In the genomic region with DNA sequence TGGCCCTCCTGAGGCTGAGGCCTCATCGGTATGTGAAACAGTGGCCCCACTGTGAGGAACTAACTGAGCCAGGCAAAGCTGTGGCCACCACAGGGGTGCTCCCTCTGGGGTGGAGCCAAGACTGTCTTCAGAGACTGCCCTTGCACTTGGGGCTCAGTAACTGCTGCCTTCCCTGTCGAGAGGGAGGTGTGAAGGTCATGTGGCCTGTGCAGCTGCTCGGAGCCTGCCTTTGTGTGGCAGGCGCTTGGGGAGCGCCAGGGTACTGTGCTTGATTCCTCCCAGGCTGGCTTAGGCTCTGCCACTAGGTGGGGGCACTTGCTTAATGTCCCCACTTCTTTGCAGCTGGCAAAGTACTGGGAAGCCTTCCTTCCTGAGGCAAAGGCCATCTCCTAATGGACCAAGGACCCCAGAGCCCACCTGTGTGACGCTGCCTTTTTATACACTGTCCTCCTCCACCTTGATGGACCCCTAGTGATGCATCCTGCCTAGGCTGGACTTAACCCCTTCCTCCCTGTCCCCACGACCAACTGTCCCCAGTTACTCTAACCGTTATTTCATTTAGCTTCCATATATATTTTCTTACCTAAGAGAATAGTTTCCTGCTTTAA, we compare ENCODE assay signal across 13 cellular contexts. TPM values are rescaled to one million over a fixed set of nuclear protein-coding genes. Genes with fewer than 3 reads are reported as not detected.
DNase-seq lines count a peak whose midpoint lies in the region; ATAC-seq, FAIRE-seq and TF ChIP-seq lines count a peak whose summit lies in the region.
"Had no signal": no experiment of that assay in that cellular context is flagged by ENCODE, and none has a peak within 500 bp of the region (broad histone marks: within the 10 kb centered on the region; RNA-seq: fewer than 3 reads in every experiment).

No MANE protein-coding gene starts in this region.

- no peaks in the 10 kb centered on the region for H3K9me3 ChIP-seq in A549
- no peaks in the 10 kb centered on the region for H3K9me3 ChIP-seq in liver (ENCODE audit: control insufficient read depth in 4 of 4, low read length in 3 of 4)
- H3K9me3 ChIP-seq in transverse colon = no peaks in the 10 kb centered on the region

- CTCF ChIA-PET in A549 (lab: Yijun Ruan, JAX) = interaction anchor here (1.2 to 4.2 kb wide), 4 partner anchors 9 to 22 kb away, joined by 3 to 20 read pairs (median 5); no protein-coding TSS in a partner anchor

- H3K4me3 ChIP-seq in A549 = no peak overlapping the region
- no peak overlapping the region for H3K4me3 ChIP-seq in liver (ENCODE audit: low read depth in 1 of 3, low read length in 3 of 3)
- H3K4me3 ChIP-seq in transverse colon = no peak overlapping the region

- POLR2A ChIA-PET in A549 (lab: Yijun Ruan, JAX) = no interaction called here

- WGBS in A549 (ENCODE audit: missing lambda C conversion rate) = 90% methylated on average over 7 of the region's 8 CpGs
- 78% methylated on average over 8 of the region's 8 CpGs for WGBS in liver
- 69 to 73% methylated on average over 3 to 8 of the region's 8 CpGs for WGBS in transverse colon (ENCODE audit: low coverage in 1 of 2), 2 donors

- no peak overlapping the region for H3K4me2 ChIP-seq in A549

- H3K27me3 ChIP-seq in liver (ENCODE audit: control insufficient read depth in 4 of 4, insufficient read depth in 4 of 4, low read length in 3 of 4) (no peaks in the 10 kb centered on the region), transverse colon (no peaks in the 10 kb centered on the region)

- H3K36me3 Mint-ChIP-seq in IgD-negative memory B cell = peaks cover 1% of the 10 kb centered on the region

- in situ Hi-C loops in transverse colon (cut with MboI; ENCODE audit: low pct_ligation_motif_present in 1 of 4, low pct_unique_long_range_greater_than_20kb in 1 of 4, low sequenced_read_pairs in 3 of 4) = no loop called here

- TF ChIP-seq CTCF in A549 (IDR thresholded peaks at IDR 0.05) = no peak
- peak; percentile 16 for TF ChIP-seq CTCF in liver (IDR thresholded peaks at IDR 0.05; ENCODE audit: low read depth, low read length, missing input control)
- no peak for TF ChIP-seq CTCF in transverse colon (IDR thresholded peaks at IDR 0.05)

- no peak overlapping the region for H3K27ac ChIP-seq in A549
- H3K27ac ChIP-seq in caudate nucleus (ENCODE audit: low read depth, low read length) = peak overlapping the region; percentile 84
- H3K27ac ChIP-seq in liver (ENCODE audit: low read depth in 1 of 2, low read length in 2 of 2) = no peak overlapping the region
- H3K27ac ChIP-seq in transverse colon = no peak overlapping the region

- H3K9me3 Mint-ChIP-seq in IgD-negative memory B cell = no peaks in the 10 kb centered on the region
- H3K9me3 Mint-ChIP-seq: activated naive CD4-positive, alpha-beta T cell treated with anti-CD3 and anti-CD28 coated beads for 36 hours had no signal

- no peaks in the 10 kb centered on the region for H3K27me3 Mint-ChIP-seq in IgD-negative memory B cell

- no peak overlapping the region for H3K9ac ChIP-seq in liver (ENCODE audit: low read depth in 1 of 2, low read length in 2 of 2)

- H3K4me1 Mint-ChIP-seq in IgD-negative memory B cell = peaks cover 9 to 19% (median 12%) of the 10 kb centered on the region in 3 donors

- TF ChIP-seq EP300 in A549 (IDR thresholded peaks at IDR 0.05) (no peak), transverse colon (IDR thresholded peaks at IDR 0.05; ENCODE audit: low read depth) (no peak)

- TF ChIP-seq POLR2A in A549 (IDR thresholded peaks at IDR 0.05; ENCODE audit: low read length) (no peak), transverse colon (IDR thresholded peaks at IDR 0.05) (no peak)

- no peak overlapping the region for H3K4me3 Mint-ChIP-seq in IgD-negative memory B cell
- H3K4me3 Mint-ChIP-seq: activated naive CD4-positive, alpha-beta T cell treated with anti-CD3 and anti-CD28 coated beads for 36 hours had no signal

- FAIRE-seq in A549 (lab: Jason Lieb, UNC) = no peak

- intact Hi-C loops in transverse colon (cut with DNase I; ENCODE audit: low total_unique reads) = no loop called here

- H3K4me1 ChIP-seq in A549 (no peaks in the 10 kb centered on the region), liver (ENCODE audit: control insufficient read depth in 4 of 4, insufficient read depth in 4 of 4, low read length in 3 of 4) (no peaks in the 10 kb centered on the region), transverse colon (no peaks in the 10 kb centered on the region)

- ATAC-seq in A549 (peak; percentile 49 to 66; a peak in 5 of 6 replicates), HG03280 (IDR thresholded peaks at IDR 0.05; ENCODE audit: unreplicated experiment) (no peak)

- H3K36me3 ChIP-seq in liver (ENCODE audit: control insufficient read depth in 4 of 4, insufficient read depth in 3 of 4, low read depth in 1 of 4, low read length in 3 of 4) = peaks cover 18 to 73% (median 52%) of the 10 kb centered on the region in 4 donors
- H3K36me3 ChIP-seq in transverse colon = peaks cover 0 to 57% (median 26%) of the 10 kb centered on the region in 4 donors

- no peak for DNase-seq in A549 (ENCODE audit: low read depth in 1 of 2, low spot score in 1 of 2)
- DNase-seq in caudate nucleus (lab: John Stamatoyannopoulos, UW) = peak in 28 of 61 donors; percentile 23 to 67 (median 42)
- DNase-seq in D341Med (ENCODE audit: low spot score) = no peak
- DNase-seq in transverse colon = no peak
- no peak for DNase-seq in NCI-H2081 treated with DMSO at 0.1 percent for 48 hours (lab: John Stamatoyannopoulos, UW)
- DNase-seq: activated CD4-positive, alpha-beta T cell treated with anti-CD3 and anti-CD28 coated beads for 4 hours; activated naive CD4-positive, alpha-beta T cell treated with anti-CD3 and anti-CD28 coated beads for 36 hours; effector CD8-positive, alpha-beta T cell; NCI-H510A treated with DMSO at 0.1 percent for 48 hours; stimulated activated naive CD4-positive, alpha-beta T cell treated with Interleukin-2 at 50 U/mL for 16 hours had no signal

- H3K27ac Mint-ChIP-seq in IgD-negative memory B cell = peak overlapping the region in 2 of 3 donors; percentile 2 to 71
- H3K27ac Mint-ChIP-seq: activated naive CD4-positive, alpha-beta T cell treated with anti-CD3 and anti-CD28 coated beads for 36 hours had no signal

- TF ChIP-seq RAD21 in A549 (conservative IDR thresholded peaks at IDR 0.05 in 1 of 2, IDR thresholded peaks at IDR 0.05 in 1 of 2) (no peak), liver (IDR thresholded peaks at IDR 0.05) (peak in 1 of 2 donors; percentile 42)

TF ChIP-seq in liver, 16 proteins besides CTCF, POLR2A, EP300 and RAD21 (continues in another document):
- TF ChIP-seq NR2F2 (IDR thresholded peaks at IDR 0.05) (no peak), YY1 (IDR thresholded peaks at IDR 0.05) (no peak), TAF1 (conservative IDR thresholded peaks at IDR 0.05) (no peak), GABPA (IDR thresholded peaks at IDR 0.05 in 1 of 2, conservative IDR thresholded peaks at IDR 0.05 in 1 of 2) (no peak), JUND (IDR thresholded peaks at IDR 0.05) (no peak)

RNA-seq across cellular contexts. Expression of a gene that starts 14.2 kb away (rescaled TPM):
- polyA plus RNA-seq in A549 (2011; rRNA removed) = 0.22 and 0.41 TPM in 2 replicates
- 0.79 and 1.00 TPM in 2 replicates for polyA plus RNA-seq in A549 (2012; cell fraction: cytosol; rRNA removed)
- polyA plus RNA-seq in A549 (2012; cell fraction: nucleus; rRNA removed) = 2.9 and 3.5 TPM in 2 replicates
- 0.73 to 1.1 TPM (median 0.91 TPM) in 3 replicates for polyA plus RNA-seq in A549 (2017; fragmentation: RNase III; extraction: RNeasy Plus Mini Kit Qiagen cat#74134 plus additional on column Dnase treatment)
- 0.88 and 1.2 TPM in 2 replicates for polyA minus RNA-seq in A549 (2011; rRNA and poly(A)+ RNA removed)
- 55.3 TPM for polyA plus RNA-seq in IgD-negative memory B cell
- total RNA-seq in liver = 10 to 100 TPM in 1 of 2 donors, 1 to 10 TPM in 1; 2.2 to 37.4 TPM
- polyA plus RNA-seq in liver = 1 to 10 TPM; 2.4 to 3.7 TPM
- total RNA-seq in transverse colon = 1 to 10 TPM in 2 of 4 donors, not detected in 2; 2.2 to 3.7 TPM

RNA-seq across cellular contexts. Expression of a gene that starts 25.5 kb away (rescaled TPM):
- polyA plus RNA-seq in A549 (2011; rRNA removed) (594 and 676 TPM in 2 replicates), A549 (2017; fragmentation: RNase III; extraction: RNeasy Plus Mini Kit Qiagen cat#74134 plus additional on column Dnase treatment) (745 to 807 TPM (median 792 TPM) in 3 replicates), IgD-negative memory B cell (591 TPM), liver (100 to 1,000 TPM; 627 to 768 TPM)
- polyA plus RNA-seq in A549 (2012; cell fraction: cytosol; rRNA removed) = 659 and 774 TPM in 2 replicates
- 436 and 458 TPM in 2 replicates for polyA plus RNA-seq in A549 (2012; cell fraction: nucleus; rRNA removed)
- 271 and 314 TPM in 2 replicates for polyA minus RNA-seq in A549 (2011; rRNA and poly(A)+ RNA removed)
- total RNA-seq in liver (100 to 1,000 TPM; 379 to 638 TPM), transverse colon (100 to 1,000 TPM in 3 of 4 donors, 10 to 100 TPM in 1; 39.6 to 226 (median 154) TPM)

RNA-seq across cellular contexts. Expression of a gene that starts 41.5 kb away (rescaled TPM):
- 89.4 and 95.7 TPM in 2 replicates for polyA plus RNA-seq in A549 (2011; rRNA removed)
- 79.2 and 87.7 TPM in 2 replicates for polyA plus RNA-seq in A549 (2012; cell fraction: cytosol; rRNA removed)
- polyA plus RNA-seq in A549 (2012; cell fraction: nucleus; rRNA removed) = 104 and 125 TPM in 2 replicates
- polyA plus RNA-seq in A549 (2017; fragmentation: RNase III; extraction: RNeasy Plus Mini Kit Qiagen cat#74134 plus additional on column Dnase treatment) = 81.8 to 87.3 TPM (median 86.7 TPM) in 3 replicates
- polyA minus RNA-seq in A549 (2011; rRNA and poly(A)+ RNA removed) = 64.9 and 79.0 TPM in 2 replicates
- polyA plus RNA-seq in IgD-negative memory B cell = 59.6 TPM
- 10 to 100 TPM; 40.0 to 67.4 TPM for total RNA-seq in liver
- 10 to 100 TPM; 44.4 to 45.6 TPM for polyA plus RNA-seq in liver
- 10 to 100 TPM; 42.4 to 91.0 (median 65.4) TPM for total RNA-seq in transverse colon

RNA-seq across cellular contexts. Expression of a gene that starts 43.7 kb away (rescaled TPM):
- polyA plus RNA-seq in A549 (2011; rRNA removed) (149 and 231 TPM in 2 replicates), A549 (2017; fragmentation: RNase III; extraction: RNeasy Plus Mini Kit Qiagen cat#74134 plus additional on column Dnase treatment) (140 to 156 TPM (median 141 TPM) in 3 replicates), IgD-negative memory B cell (218 TPM), liver (100 to 1,000 TPM; 171 to 404 TPM)
- polyA plus RNA-seq in A549 (2012; cell fraction: cytosol; rRNA removed) = 76.0 and 89.9 TPM in 2 replicates
- 16.9 and 42.0 TPM in 2 replicates for polyA plus RNA-seq in A549 (2012; cell fraction: nucleus; rRNA removed)
- 9.0 and 9.5 TPM in 2 replicates for polyA minus RNA-seq in A549 (2011; rRNA and poly(A)+ RNA removed)
- total RNA-seq in liver (100 to 1,000 TPM; 124 to 147 TPM), transverse colon (100 to 1,000 TPM in 2 of 4 donors, 10 to 100 TPM in 2; 28.1 to 160 (median 104) TPM)

Comparison
In these comparisons a context has a peak if more than half of its experiments do, and no peak if none do; other contexts are left out.
1. RNA of a gene that starts 14.2 kb away (polyA plus RNA-seq): 55.3 TPM in IgD-negative memory B cell (single experiment); 2.4 to 3.7 TPM in liver and 0.22 to 3.5 TPM in A549; every median in the first group is over 10 times any median in the second.